ENCODE assay signal across 20 cellular contexts in genomic region chr15:26996250-26996649, GRCh38. TPM values are rescaled to one million over a fixed set of nuclear protein-coding genes. Genes with fewer than 3 reads are reported as not detected.
DNase-seq lines count a peak whose midpoint lies in the region; ATAC-seq and TF ChIP-seq lines count a peak whose summit lies in the region.
"Had no signal": no experiment of that assay in that cellular context is flagged by ENCODE, and none has a peak within 500 bp of the region (broad histone marks: within the 10 kb centered on the region; RNA-seq: fewer than 3 reads in every experiment).

No MANE protein-coding gene starts in this region.

- no peak overlapping the region for H3K27ac Mint-ChIP-seq in GM23338
- H3K27ac Mint-ChIP-seq: CD14-positive monocyte; CD4-positive, alpha-beta T cell; CD8-positive, alpha-beta memory T cell had no signal

- H3K9me3 Mint-ChIP-seq in GM23338, result peaks cover 21% of the 10 kb centered on the region

- no peaks in the 10 kb centered on the region for H3K79me2 ChIP-seq in GM23338 (replicated peaks; ENCODE audit: insufficient read depth)

- H3K9me2 ChIP-seq in GM23338 (ENCODE audit: insufficient read depth), result peaks cover 20% of the 10 kb centered on the region; the same call in 1 of the 2 replicates

- no peaks in the 10 kb centered on the region for H3K4me1 Mint-ChIP-seq in GM23338
- H3K4me1 Mint-ChIP-seq: CD14-positive monocyte; CD8-positive, alpha-beta memory T cell had no signal

- H4K20me1 ChIP-seq in GM23338 (replicated peaks; ENCODE audit: insufficient read depth), result no peaks in the 10 kb centered on the region
- H4K20me1 ChIP-seq: BLaER1 treated with 17β-estradiol and CSF1 and Interleukin-3, amounts not matched to agents 10 nM and 100 nM had no signal

- no peaks in the 10 kb centered on the region for H3K27me3 ChIP-seq in GM23338 (ENCODE audit: insufficient read depth)
- H3K27me3 ChIP-seq: BE2C; BLaER1 treated with 17β-estradiol and CSF1 and Interleukin-3, amounts not matched to agents 10 nM and 100 nM had no signal

- no peak overlapping the region for H3K4me2 ChIP-seq in GM23338
- H3K4me2 ChIP-seq: BLaER1 treated with 17β-estradiol and CSF1 and Interleukin-3, amounts not matched to agents 10 nM and 100 nM had no signal

- H3K4me3 ChIP-seq in GM23338 (no peak overlapping the region), choroid plexus epithelial cell (ENCODE audit: low read depth, low read length) (no peak overlapping the region)
- H3K4me3 ChIP-seq: BLaER1 treated with 17β-estradiol and CSF1 and Interleukin-3, amounts not matched to agents 10 nM and 100 nM; GM12878 had no signal

- no peaks in the 10 kb centered on the region for H3F3A ChIP-seq in GM23338 (replicated peaks; ENCODE audit: low read depth)

- H3K27ac ChIP-seq in GM23338 (ENCODE audit: low read depth), result no peak overlapping the region
- H3K27ac ChIP-seq: 22Rv1; BLaER1 treated with 17β-estradiol and CSF1 and Interleukin-3, amounts not matched to agents 10 nM and 100 nM had no signal

- H3K36me3 ChIP-seq in GM23338 (ENCODE audit: insufficient read depth), result no peaks in the 10 kb centered on the region
- H3K36me3 ChIP-seq: BE2C; BLaER1 treated with 17β-estradiol and CSF1 and Interleukin-3, amounts not matched to agents 10 nM and 100 nM had no signal

- no peak overlapping the region for H3K4me3 Mint-ChIP-seq in GM23338
- H3K4me3 Mint-ChIP-seq: CD14-positive monocyte; CD4-positive, alpha-beta T cell; CD8-positive, alpha-beta memory T cell had no signal

- peaks cover 11% of the 10 kb centered on the region; the same call in 2 of the 3 replicates for H3K36me3 Mint-ChIP-seq in GM23338 (ENCODE audit: low read depth)
- H3K36me3 Mint-ChIP-seq: CD14-positive monocyte; CD8-positive, alpha-beta memory T cell had no signal

- peak; percentile 2 for DNase-seq in DMS53 (lab: John Stamatoyannopoulos, UW)
- no peak for DNase-seq in DMS53 treated with DMSO at 0.1 percent for 48 hours (lab: John Stamatoyannopoulos, UW; ENCODE audit: unreplicated experiment)
- DNase-seq in GM23338 (ENCODE audit: low spot score), result peak; percentile 2
- peak; percentile 1 for DNase-seq in choroid plexus epithelial cell (ENCODE audit: low read depth)
- no peak for DNase-seq in DMS79 treated with DMSO at 0.1 percent for 48 hours (lab: John Stamatoyannopoulos, UW)
- DNase-seq: ACHN; AML-193; BE2C; CD4-positive, alpha-beta T cell; CD8-positive, alpha-beta memory T cell; DMS 273 treated with DMSO at 0.1 percent for 48 hours; EL; GDM1; H7; HCEC 1CT had no signal

- no peak overlapping the region for H2AFZ ChIP-seq in GM23338

- no peak for ATAC-seq in GM23338
- ATAC-seq in GM18867 (IDR thresholded peaks at IDR 0.05; ENCODE audit: unreplicated experiment), result no peak
- ATAC-seq: GM12878 had no signal

- no peaks in the 10 kb centered on the region for H3K27me3 Mint-ChIP-seq in GM23338 (ENCODE audit: insufficient read depth, low read depth, poor library complexity)
- H3K27me3 Mint-ChIP-seq: CD4-positive, alpha-beta T cell had no signal

- no peaks in the 10 kb centered on the region for H3K4me1 ChIP-seq in GM23338 (ENCODE audit: insufficient read depth)
- H3K4me1 ChIP-seq: BE2C; BLaER1 treated with 17β-estradiol and CSF1 and Interleukin-3, amounts not matched to agents 10 nM and 100 nM had no signal

- TF ChIP-seq CTCF in GM23338 (conservative IDR thresholded peaks at IDR 0.05; ENCODE audit: low read depth in 2 of 2) (no peak), choroid plexus epithelial cell (conservative IDR thresholded peaks at IDR 0.05; ENCODE audit: low read depth, low read length) (no peak)

TF ChIP-seq in GM23338, 12 proteins besides CTCF, POLR2A, EP300 and RAD21 (continues in another document):
- no peak for TF ChIP-seq CREB1 (CRISPR knock-in tag; IDR thresholded peaks at IDR 0.05; ENCODE audit: low read depth)
- TF ChIP-seq STAT1 (IDR thresholded peaks at IDR 0.05; ENCODE audit: unreplicated experiment), result no peak
- TF ChIP-seq ZNF462 (CRISPR knock-in tag; IDR thresholded peaks at IDR 0.05), result no peak
- TF ChIP-seq REST (IDR thresholded peaks at IDR 0.05; ENCODE audit: unreplicated experiment), result no peak
- no peak for TF ChIP-seq JUNB (IDR thresholded peaks at IDR 0.05; ENCODE audit: unreplicated experiment)
- TF ChIP-seq POLR2AphosphoS5 (IDR thresholded peaks at IDR 0.05; ENCODE audit: low read depth), result no peak
- no peak for TF ChIP-seq EZH2phosphoT487 (IDR thresholded peaks at IDR 0.05; ENCODE audit: unreplicated experiment)
- TF ChIP-seq ZNF114 (CRISPR knock-in tag; IDR thresholded peaks at IDR 0.05), result no peak

RNA-seq across cellular contexts. Expression of gene GABRG3, which starts 25.3 kb away (rescaled TPM):
- total RNA-seq in GM23338 (2014; rRNA removed; shearing (Covaris generic)), result 0.50 and 1.4 TPM in 2 replicates
- 0.10 and 0.40 TPM in 2 replicates for polyA plus RNA-seq in GM23338 (2016; fragmentation: Nextera tagmentation; extraction: Ambion mirVana)
- total RNA-seq: CD4-positive, alpha-beta T cell; CD8-positive, alpha-beta memory T cell; GM12878 had no signal
- polyA plus RNA-seq: CD14-positive monocyte; CD8-positive, alpha-beta memory T cell had no signal

Comparison
In these comparisons a context has a peak if more than half of its experiments do, and no peak if none do; other contexts are left out.
1. DNase-seq: peak in DMS53 (single experiment), GM23338 (single experiment) and choroid plexus epithelial cell (single experiment); none in DMS53 treated with DMSO at 0.1 percent for 48 hours (single experiment) and DMS79 treated with DMSO at 0.1 percent for 48 hours (single experiment).